8 cellular contexts compared by ENCODE assay signal in genomic region chr13:45047394-45048328, GRCh38. TPM values are rescaled to one million over a fixed set of nuclear protein-coding genes. Genes with fewer than 3 reads are reported as not detected.
DNase-seq lines count a peak whose midpoint lies in the region; FAIRE-seq and TF ChIP-seq lines count a peak whose summit lies in the region.

No MANE protein-coding gene starts in this region.

- peak overlapping the region; percentile 100 for H2AFZ ChIP-seq in endothelial cell of umbilical vein (ENCODE audit: low read depth, low read length)

- POLR2A ChIA-PET in endothelial cell of umbilical vein (lab: Charles Lee): interaction anchor here (1.0 kb wide), 1 partner anchor 234 kb away, joined by 4 read pairs; no protein-coding TSS in a partner anchor

- dilution Hi-C loops in endothelial cell of umbilical vein (cut with MboI; ENCODE audit: extremely low pct_ligation_motif_present, low sequenced_read_pairs): no loop called here

- FAIRE-seq in endothelial cell of umbilical vein (lab: Jason Lieb, UNC): peak; percentile 74

- intact Hi-C loops in endothelial cell of umbilical vein (cut with micrococcal nuclease): loop anchor here (1.0 to 10.0 kb wide), 5 partner anchors 74 to 1143 kb away; no protein-coding TSS in a partner anchor

- no peaks in the 10 kb centered on the region for H4K20me1 ChIP-seq in endothelial cell of umbilical vein (replicated peaks; ENCODE audit: control insufficient read depth, extremely low read depth, insufficient read depth, low read length)

- H3K9ac ChIP-seq in endothelial cell of umbilical vein (replicated peaks; ENCODE audit: extremely low read depth, insufficient read depth, low read length): peak overlapping the region; percentile 4

- H3K79me2 ChIP-seq in endothelial cell of umbilical vein (ENCODE audit: control insufficient read depth, insufficient read depth, low read length): no peaks in the 10 kb centered on the region

- WGBS in mesodermal cell (ENCODE audit: insufficient coverage in 2 of 2), 2 experiments: 24 to 40% methylated on average over 8 to 10 of the region's 10 CpGs

- CTCF ChIA-PET in endothelial cell of umbilical vein (lab: Charles Lee): interaction anchor here (0.7 to 6.8 kb wide), 33 partner anchors 8 to 1142 kb away, joined by 3 to 287 read pairs (median 5); no protein-coding TSS in a partner anchor

- DNase-seq in activated gamma-delta T cell treated with Interleukin-2 at 50 U/mL for 16 hours (peak; percentile 73), activated gamma-delta T cell (lab: John Stamatoyannopoulos, UW) (no peak), HT-29 (ENCODE audit: low spot score) (peak; percentile 95), NOMO-1 treated with dmso at 0.1 percent for 144 hours (lab: John Stamatoyannopoulos, UW; ENCODE audit: unreplicated experiment) (peak; percentile 45), endothelial cell of umbilical vein (ENCODE audit: low read depth, low spot score) (peak; percentile 88)
- DNase-seq in activated CD8-positive, alpha-beta memory T cell treated with anti-CD3 and anti-CD28 coated beads, Interleukin-2, amount 50 U/mL, for 24 hours (ENCODE audit: extremely low read depth): peak; percentile 41
- DNase-seq in stimulated activated CD8-positive, alpha-beta memory T cell treated with anti-CD3 and anti-CD28 coated beads, Interleukin-15, amount 100 ng/mL, for 1 hour (ENCODE audit: low read depth): peak; percentile 56

- no peak for TF ChIP-seq POLR2A in endothelial cell of umbilical vein (IDR thresholded peaks at IDR 0.05; ENCODE audit: low read depth, low read length)

- H3K36me3 ChIP-seq in endothelial cell of umbilical vein (ENCODE audit: control insufficient read depth in 2 of 2, extremely low read depth in 1 of 2, insufficient read depth in 2 of 2, low read length in 2 of 2) (no peaks in the 10 kb centered on the region), mesodermal cell (ENCODE audit: control insufficient read depth, insufficient read depth, low read length) (no peaks in the 10 kb centered on the region)

- no peak overlapping the region for H3K27ac ChIP-seq in endothelial cell of umbilical vein (ENCODE audit: insufficient read depth, low read depth, low read length)
- no peak overlapping the region for H3K27ac ChIP-seq in mesodermal cell (ENCODE audit: low read depth, low read length, severe bottlenecking)

- H3K9me1 ChIP-seq in endothelial cell of umbilical vein (replicated peaks; ENCODE audit: control insufficient read depth, extremely low read depth, insufficient read depth, low read length): no peaks in the 10 kb centered on the region

- H3K4me1 ChIP-seq in endothelial cell of umbilical vein (ENCODE audit: control insufficient read depth, extremely low read depth, insufficient read depth, low read length): peaks cover 7% of the 10 kb centered on the region
- no peaks in the 10 kb centered on the region for H3K4me1 ChIP-seq in mesodermal cell (ENCODE audit: control insufficient read depth, insufficient read depth, low read length, poor library complexity, severe bottlenecking)

- H3K9me3 ChIP-seq in endothelial cell of umbilical vein (replicated peaks; ENCODE audit: control insufficient read depth, insufficient read depth, low read length): no peaks in the 10 kb centered on the region
- no peaks in the 10 kb centered on the region for H3K9me3 ChIP-seq in mesodermal cell (ENCODE audit: control insufficient read depth, low read length)

- TF ChIP-seq CTCF in endothelial cell of umbilical vein (IDR thresholded peaks at IDR 0.05; ENCODE audit: extremely low read depth in 1 of 2, insufficient read depth in 1 of 2, low read depth in 1 of 2, low read length in 2 of 2): peak; percentile 82 to 84

- peak overlapping the region; percentile 17 to 64 (median 36) for H3K4me3 ChIP-seq in endothelial cell of umbilical vein (replicated peaks in 1 of 3; ENCODE audit: insufficient read depth in 1 of 3, low read depth in 1 of 3, low read length in 3 of 3)
- H3K4me3 ChIP-seq in mesodermal cell (ENCODE audit: extremely low read depth, insufficient read depth, low read length, poor library complexity, severe bottlenecking): peak overlapping the region; percentile 38

- H3K4me2 ChIP-seq in endothelial cell of umbilical vein (ENCODE audit: insufficient read depth, low read length): peak overlapping the region; percentile 84

- H3K27me3 ChIP-seq in endothelial cell of umbilical vein (ENCODE audit: control insufficient read depth in 2 of 2, insufficient read depth in 2 of 2, low read length in 2 of 2): peaks cover 0 to 4% of the 10 kb centered on the region in 2 experiments

- no TSS peak for BruUV-seq in endothelial cell of umbilical vein (replicated peaks; lab: Mats Ljungman, UMichigan)

TF ChIP-seq in endothelial cell of umbilical vein, 7 proteins besides CTCF, POLR2A, EP300 and RAD21:
- no peak for TF ChIP-seq MYC (IDR thresholded peaks at IDR 0.05; ENCODE audit: low read depth, low read length)
- no peak for TF ChIP-seq FOS (IDR thresholded peaks at IDR 0.05; ENCODE audit: borderline replicate concordance, insufficient read depth, low read length)
- TF ChIP-seq GATA2 (IDR thresholded peaks at IDR 0.05; ENCODE audit: insufficient read depth, insufficient read length, low read depth, low read length): no peak
- TF ChIP-seq JUN (IDR thresholded peaks at IDR 0.05; ENCODE audit: borderline replicate concordance, insufficient read depth, insufficient read length, low read depth): no peak
- no peak for TF ChIP-seq POLR2AphosphoS5 (IDR thresholded peaks at IDR 0.05; ENCODE audit: insufficient read depth, low read depth, low read length)
- no peak for TF ChIP-seq EZH2 (IDR thresholded peaks at IDR 0.05; ENCODE audit: borderline replicate concordance, low read depth, low read length, severe bottlenecking)
- TF ChIP-seq MAX (IDR thresholded peaks at IDR 0.05; ENCODE audit: insufficient read depth, insufficient read length): no peak

RNA-seq across cellular contexts. Expression of gene GPALPP1, which starts 58.3 kb away (rescaled TPM):
- total RNA-seq in HT-29 (2014; rRNA removed; shearing (Covaris generic)): 28.2 and 33.1 TPM in 2 replicates
- total RNA-seq in endothelial cell of umbilical vein: 26.1 and 28.2 TPM in 2 replicates
- polyA plus RNA-seq in endothelial cell of umbilical vein: 7.6 and 8.5 TPM in 2 replicates
- 10.8 and 11.0 TPM in 2 replicates for polyA plus RNA-seq in endothelial cell of umbilical vein (2011; cell fraction: cytosol; rRNA removed)
- 28.5 and 34.8 TPM in 2 replicates for polyA plus RNA-seq in endothelial cell of umbilical vein (2011; cell fraction: nucleus; rRNA removed)
- 21.1 and 21.2 TPM in 2 replicates for polyA plus RNA-seq in endothelial cell of umbilical vein (2012)
- polyA minus RNA-seq in endothelial cell of umbilical vein: 20.3 and 22.2 TPM in 2 replicates
- polyA minus RNA-seq in endothelial cell of umbilical vein (2011; cell fraction: cytosol; rRNA and poly(A)+ RNA removed): 8.9 TPM
- polyA minus RNA-seq in endothelial cell of umbilical vein (2011; cell fraction: nucleus; rRNA and poly(A)+ RNA removed): 38.1 and 42.8 TPM in 2 replicates
- polyA plus RNA-seq in mesodermal cell (2013, experiment 1 of 2): 25.0 TPM
- polyA plus RNA-seq in mesodermal cell (2013, experiment 2 of 2): 31.0 TPM

RNA-seq across cellular contexts. Expression of gene NUFIP1, which starts 58.4 kb away (rescaled TPM):
- 2.3 and 3.7 TPM in 2 replicates for total RNA-seq in HT-29 (2014; rRNA removed; shearing (Covaris generic))
- total RNA-seq in endothelial cell of umbilical vein: 6.9 and 7.4 TPM in 2 replicates
- polyA plus RNA-seq in endothelial cell of umbilical vein: 1.1 and 1.4 TPM in 2 replicates
- polyA plus RNA-seq in endothelial cell of umbilical vein (2011; cell fraction: cytosol; rRNA removed): 2.5 and 2.6 TPM in 2 replicates
- polyA plus RNA-seq in endothelial cell of umbilical vein (2011; cell fraction: nucleus; rRNA removed): 2.4 and 2.7 TPM in 2 replicates
- 5.4 and 7.9 TPM in 2 replicates for polyA plus RNA-seq in endothelial cell of umbilical vein (2012)
- 1.1 and 1.3 TPM in 2 replicates for polyA minus RNA-seq in endothelial cell of umbilical vein
- polyA minus RNA-seq in endothelial cell of umbilical vein (2011; cell fraction: cytosol; rRNA and poly(A)+ RNA removed): 3.5 TPM
- 2.9 and 3.0 TPM in 2 replicates for polyA minus RNA-seq in endothelial cell of umbilical vein (2011; cell fraction: nucleus; rRNA and poly(A)+ RNA removed)
- polyA plus RNA-seq in mesodermal cell (2013, experiment 1 of 2): 7.7 TPM
- polyA plus RNA-seq in mesodermal cell (2013, experiment 2 of 2): 7.3 TPM
